ENCODE assay signal across 6 cellular contexts in genomic region chr17:15730535-15730934, GRCh38. TPM values are rescaled to one million over a fixed set of nuclear protein-coding genes. Genes with fewer than 3 reads are reported as not detected.
"Had no signal": no experiment of that assay in that cellular context is flagged by ENCODE, and none has a peak within 500 bp of the region (broad histone marks: within the 10 kb centered on the region; RNA-seq: fewer than 3 reads in every experiment).

No MANE protein-coding gene starts in this region.

RNA-seq across cellular contexts. Expression of gene TBC1D26, which starts 1.5 kb away (rescaled TPM):
- total RNA-seq: HepG2, HT-29, HT1080, IMR-90, K562 had no signal
- polyA plus RNA-seq: IgD-negative memory B cell had no signal
